ENCODE assay signal across 1 cellular context in genomic region chr1:12551584-12551983, GRCh38.
TF ChIP-seq lines count a peak whose summit lies in the region.

No MANE protein-coding gene starts in this region.

TF ChIP-seq in K562, 482 proteins besides CTCF, POLR2A, EP300 and RAD21 (continued from another document):
- peak in 1 of 2 experiments; percentile 71; a peak in 1 of 4 replicates for TF ChIP-seq RCOR1 (IDR thresholded peaks at IDR 0.05; ENCODE audit: borderline replicate concordance in 1 of 2, low read depth in 2 of 2, low read length in 2 of 2)
- TF ChIP-seq TCF7L2 (IDR thresholded peaks at IDR 0.05; ENCODE audit: low read depth, low read length): no peak
- peak; percentile 78 for TF ChIP-seq SMARCA5 (IDR thresholded peaks at IDR 0.05)
- peak; percentile 80; the same call in 1 of the 2 replicates for TF ChIP-seq CBX1 (IDR thresholded peaks at IDR 0.05; ENCODE audit: low read depth)
- TF ChIP-seq PHF20 (IDR thresholded peaks at IDR 0.05; ENCODE audit: partially characterized antibody): peak; percentile 22
- TF ChIP-seq RBM25 (IDR thresholded peaks at IDR 0.05; ENCODE audit: low read depth, low read length, severe bottlenecking): peak; percentile 94
- no peak for TF ChIP-seq NELFE (IDR thresholded peaks at IDR 0.05; ENCODE audit: insufficient read depth, insufficient read length)
- TF ChIP-seq ARNT (IDR thresholded peaks at IDR 0.05): 0 out of 4 replicates have a peak, but pooled peaks of 1 of the 2 experiments have one; percentile 19
- TF ChIP-seq C11orf30 (IDR thresholded peaks at IDR 0.05; ENCODE audit: low read depth): no peak
- peak; percentile 74 for TF ChIP-seq ADNP (tag; IDR thresholded peaks at IDR 0.05)
- no peak for TF ChIP-seq TARDBP (IDR thresholded peaks at IDR 0.05)
- no peak for TF ChIP-seq SMAD2 (IDR thresholded peaks at IDR 0.05; ENCODE audit: low read depth, low read length)
- peak; percentile 86 to 94 for TF ChIP-seq KDM1A (IDR thresholded peaks at IDR 0.05)
- no peak for TF ChIP-seq PRPF4 (IDR thresholded peaks at IDR 0.05; ENCODE audit: insufficient read depth, low read depth, low read length, poor library complexity, severe bottlenecking)
- TF ChIP-seq HDAC2 (IDR thresholded peaks at IDR 0.05): peak; percentile 71; the same call in 1 of the 2 replicates
- peak; percentile 88 for TF ChIP-seq ZFP36 (IDR thresholded peaks at IDR 0.05; ENCODE audit: low read depth, low read length, partially characterized antibody)
- TF ChIP-seq HDGF (IDR thresholded peaks at IDR 0.05): 0 out of 2 replicates have a peak, but pooled peaks have one; percentile 35
- TF ChIP-seq BCOR (IDR thresholded peaks at IDR 0.05): peak; percentile 99
- TF ChIP-seq HDAC1 (IDR thresholded peaks at IDR 0.05): peak; percentile 22 to 58; a peak in 1 of 4 replicates
- no peak for TF ChIP-seq MECOM (CRISPR knock-in tag; IDR thresholded peaks at IDR 0.05)
TF ChIP-seq in K562: peak in this region for 13.
